Comparison of ENCODE assay signal across 1 cellular context in the genomic region with DNA sequence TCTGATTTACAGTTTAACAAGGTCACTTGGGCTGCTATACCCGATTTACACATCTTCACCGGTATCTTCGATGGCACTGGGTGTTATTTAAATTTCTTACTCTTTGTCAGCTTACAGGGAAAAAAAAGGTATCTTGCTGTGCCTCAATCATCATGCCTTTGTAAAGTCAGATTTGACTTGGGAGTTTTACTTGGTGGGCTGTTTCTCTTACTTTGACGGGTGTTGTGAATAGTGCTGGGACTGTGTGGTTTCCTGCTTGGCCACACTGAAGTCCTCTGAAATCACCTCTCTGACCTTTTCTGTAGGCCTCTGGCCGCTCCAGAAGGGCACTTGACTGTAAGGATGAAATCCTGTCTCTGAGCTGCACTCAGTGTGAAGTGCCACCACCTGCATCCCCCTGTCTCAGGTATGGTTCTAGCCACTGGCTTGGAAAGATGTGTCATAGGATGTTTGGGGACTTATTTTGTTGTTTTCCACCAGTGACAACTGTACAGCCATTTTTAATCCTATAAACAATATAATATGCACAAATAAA.
TF ChIP-seq lines count a peak whose summit lies in the region.

No MANE protein-coding gene starts in this region.

TF ChIP-seq in H1, 55 proteins besides CTCF, POLR2A, EP300 and RAD21:
- TF ChIP-seq BRCA1 (IDR thresholded peaks at IDR 0.05; ENCODE audit: low read depth, low read length) (no peak), SIRT6 (IDR thresholded peaks at IDR 0.05; ENCODE audit: low read length) (no peak)
